Comparison of ENCODE assay signal across 1 cellular context in the genomic region with DNA sequence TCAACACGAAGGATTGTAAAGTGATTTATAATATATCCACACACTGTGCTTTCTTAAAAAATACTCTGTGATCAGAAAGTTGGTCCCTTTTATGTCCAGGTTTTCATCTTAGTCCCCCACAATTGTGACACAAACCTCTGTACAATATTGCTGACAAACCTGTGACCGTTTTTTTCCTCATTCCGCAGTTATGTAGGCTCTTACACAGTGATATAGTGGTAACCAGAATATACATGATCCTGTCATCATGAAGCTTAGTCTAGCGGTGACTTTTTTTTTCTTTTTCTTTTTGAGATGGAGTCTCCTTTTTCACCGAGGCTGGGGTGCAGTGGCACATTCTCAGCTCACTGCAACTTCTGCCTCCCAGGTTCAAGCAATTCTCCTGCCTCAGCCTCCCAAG.
TF ChIP-seq lines count a peak whose summit lies in the region.

No MANE protein-coding gene starts in this region.

TF ChIP-seq in GM12878, 131 proteins besides CTCF, POLR2A, EP300 and RAD21:
- TF ChIP-seq HDGF (IDR thresholded peaks at IDR 0.05) (peak; percentile 65; the same call in 1 of the 2 replicates), HSF1 (IDR thresholded peaks at IDR 0.05; ENCODE audit: low read depth, low read length) (no peak)
